Comparison of ENCODE assay signal across 11 cellular contexts in the genomic region with DNA sequence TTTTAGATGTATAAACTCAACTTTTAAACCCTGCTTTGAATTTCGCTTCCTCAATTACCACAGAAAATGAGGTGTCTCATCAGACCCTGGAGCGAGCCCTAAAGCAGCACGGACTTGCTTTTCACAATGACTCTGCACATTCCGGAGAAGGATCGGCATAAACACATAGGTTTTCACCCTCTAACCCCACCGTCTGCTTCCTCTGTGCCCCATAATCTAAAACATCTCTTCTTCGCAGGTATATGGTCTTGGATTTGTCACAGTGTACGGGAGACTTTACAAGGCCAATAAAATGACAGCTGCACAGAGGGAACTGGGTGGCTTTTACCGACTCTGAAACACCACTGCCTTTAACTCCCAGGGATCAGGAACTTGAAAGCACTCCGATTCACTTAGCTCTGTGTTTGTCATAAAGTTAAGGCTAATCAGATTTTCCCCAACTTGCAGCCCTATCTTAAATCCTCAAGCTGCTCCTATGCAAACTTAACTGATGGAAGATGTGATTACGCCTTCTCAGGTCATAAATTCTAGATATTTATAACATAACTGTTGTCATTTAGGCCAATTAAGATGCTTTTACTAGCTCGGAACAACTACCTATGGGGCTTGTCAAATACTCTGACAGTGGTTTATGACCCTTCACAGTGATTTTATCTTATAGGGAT.
DNase-seq lines count a peak whose midpoint lies in the region; FAIRE-seq and TF ChIP-seq lines count a peak whose summit lies in the region.
"Had no signal": no experiment of that assay in that cellular context is flagged by ENCODE, and none has a peak within 500 bp of the region (broad histone marks: within the 10 kb centered on the region; RNA-seq: fewer than 3 reads in every experiment).

No MANE protein-coding gene starts in this region.

- no peaks in the 10 kb centered on the region for H3K27me3 ChIP-seq in H7 (ENCODE audit: control insufficient read depth, insufficient read depth, low read length)
- H3K27me3 ChIP-seq: body of pancreas had no signal

- FAIRE-seq in H54 (lab: Jason Lieb, UNC) = no peak
- FAIRE-seq in GM19239 (lab: Jason Lieb, UNC) = no peak

- no peak for TF ChIP-seq POLR2A in H54 (IDR thresholded peaks at IDR 0.05; ENCODE audit: low read depth, low read length)

- peak overlapping the region; percentile 60 for H3K27ac ChIP-seq in epithelial cell of prostate
- H3K27ac ChIP-seq: body of pancreas had no signal

- DNase-seq in EH (ENCODE audit: low read depth) (peak; percentile 92), H7 (peak; percentile 24), NCI-H226 (peak; percentile 30), epithelial cell of prostate (ENCODE audit: low read depth, low spot score) (no peak), H54 (ENCODE audit: insufficient read length, low spot score) (no peak), AG08396 (ENCODE audit: low spot score) (no peak), iPS-NIHi11 (ENCODE audit: low spot score) (no peak), GM19239 (ENCODE audit: insufficient read length, low spot score) (no peak)
- DNase-seq: NCI-H1092, substantia nigra had no signal

- no peak overlapping the region for H3K4me3 ChIP-seq in H7 (ENCODE audit: insufficient read depth, low read depth, low read length)
- H3K4me3 ChIP-seq: body of pancreas had no signal

- H3K36me3 ChIP-seq in H7 (replicated peaks; ENCODE audit: control insufficient read depth, insufficient read depth, low read length) = no peaks in the 10 kb centered on the region

Comparison
In these comparisons a context has a peak if more than half of its experiments do, and no peak if none do; other contexts are left out.
1. DNase-seq: peak in EH (single experiment), H7 (single experiment) and NCI-H226 (single experiment); none in epithelial cell of prostate (single experiment), H54 (single experiment), AG08396 (single experiment), iPS-NIHi11 (single experiment) and GM19239 (single experiment).